8 cellular contexts compared by ENCODE assay signal in the genomic region with DNA sequence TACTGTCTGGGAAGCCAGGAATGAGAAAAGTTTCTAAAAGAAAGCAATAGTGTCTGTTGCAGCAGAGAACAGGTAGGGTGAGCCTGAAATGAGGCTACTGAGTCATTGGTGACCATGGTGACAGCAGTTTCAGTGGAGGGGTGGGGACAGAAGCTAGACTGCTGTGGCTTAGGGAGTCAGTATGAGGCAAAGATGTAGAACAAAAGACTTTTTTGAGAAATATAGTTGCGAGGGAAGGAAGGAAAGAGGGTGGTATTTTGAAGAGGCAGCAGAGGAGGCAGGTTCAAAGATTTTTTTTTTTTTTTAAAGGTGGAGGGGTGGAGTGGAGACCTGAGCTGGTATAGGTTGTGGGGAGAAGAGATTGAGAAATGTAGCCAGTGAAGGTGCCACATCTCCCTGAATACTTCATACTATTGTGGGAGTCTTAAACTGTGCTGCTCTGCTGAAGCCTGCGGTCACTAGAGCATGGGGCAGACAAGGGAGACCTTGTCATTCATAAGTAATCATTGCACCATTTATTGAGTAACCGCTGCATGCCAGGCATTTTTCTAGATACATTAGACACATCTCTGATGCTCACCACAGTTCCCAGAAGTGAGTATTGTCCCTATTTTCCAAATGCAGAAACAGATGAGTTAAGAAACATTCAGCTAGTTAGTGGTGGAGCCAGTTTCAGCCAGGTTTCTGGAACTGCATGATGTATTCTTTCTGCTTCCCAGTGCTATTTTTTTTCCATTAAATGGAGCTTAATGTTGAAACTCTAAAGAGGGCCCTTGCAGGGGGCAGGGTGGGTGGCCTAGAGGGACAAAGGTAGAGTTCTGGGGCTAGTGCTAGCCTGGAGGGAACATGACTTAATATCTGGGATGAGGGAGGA. TPM values are rescaled to one million over a fixed set of nuclear protein-coding genes. Genes with fewer than 3 reads are reported as not detected.
DNase-seq lines count a peak whose midpoint lies in the region; ATAC-seq and TF ChIP-seq lines count a peak whose summit lies in the region.

No MANE protein-coding gene starts in this region.

- H3K4me3 ChIP-seq in AG04450 (ENCODE audit: low read depth, low read length) (no peak overlapping the region), coronary artery (no peak overlapping the region)

- TF ChIP-seq CTCF in AG04450 (IDR thresholded peaks at IDR 0.05; ENCODE audit: low read depth, low read length) (no peak), coronary artery (IDR thresholded peaks at IDR 0.05) (no peak)

- POLR2A ChIA-PET in AG04450 (lab: Yijun Ruan, JAX) = interaction anchor here (1.3 kb wide), 1 partner anchor 51 kb away, joined by 4 read pairs; no protein-coding TSS in a partner anchor

- no peaks in the 10 kb centered on the region for H3K27me3 ChIP-seq in AG04450 (ENCODE audit: control insufficient read depth, insufficient read depth, low read length)

- DNase-seq in AG04450 (ENCODE audit: low read depth, low spot score) (no peak), HS-5 (ENCODE audit: low read depth) (peak; percentile 89), epidermal melanocyte (ENCODE audit: insufficient read length, low spot score) (peak; percentile 84), renal cortical epithelial cell (ENCODE audit: low read depth) (peak; percentile 99), coronary artery (ENCODE audit: low spot score) (no peak), NAMALWA (ENCODE audit: low spot score) (no peak)
- peak; percentile 67 to 68 for DNase-seq in activated CD4-positive, alpha-beta T cell treated with anti-CD3 and anti-CD28 coated beads, Interleukin-2, amount 50 U/mL, for 4 hours

- CTCF ChIA-PET in AG04450 (lab: Charles Lee) = interaction anchor here (1.2 to 2.6 kb wide), 3 partner anchors 51 to 168 kb away, joined by 4 to 17 read pairs (median 8); partner anchors contain the start of gene STIM1

- ATAC-seq in GM19467 (IDR thresholded peaks at IDR 0.05; ENCODE audit: unreplicated experiment) = peak; percentile 60

- H3K9me3 ChIP-seq in AG04450 (ENCODE audit: control insufficient read depth, insufficient read depth, low read length) = no peaks in the 10 kb centered on the region

- peak overlapping the region; percentile 39 for H3K27ac ChIP-seq in AG04450 (ENCODE audit: low read depth, low read length)
- H3K27ac ChIP-seq in coronary artery = peak overlapping the region in 1 of 2 donors; percentile 1

RNA-seq across cellular contexts. Expression of gene STIM1, which starts 49.9 kb away (rescaled TPM):
- 19.7 and 23.4 TPM in 2 replicates for polyA plus RNA-seq in AG04450 (2011; rRNA removed)
- 45.9 and 48.9 TPM in 2 replicates for polyA minus RNA-seq in AG04450 (2011; rRNA and poly(A)+ RNA removed)
- total RNA-seq in renal cortical epithelial cell = 38.9 and 82.6 TPM in 2 replicates

Comparison
In these comparisons a context has a peak if more than half of its experiments do, and no peak if none do; other contexts are left out.
1. DNase-seq: peak in HS-5 (single experiment), activated CD4-positive, alpha-beta T cell treated with anti-CD3 and anti-CD28 coated beads, Interleukin-2, amount 50 U/mL, for 4 hours (2 of 2), epidermal melanocyte (single experiment) and renal cortical epithelial cell (single experiment); none in AG04450 (single experiment), coronary artery (single experiment) and NAMALWA (single experiment).